Comparison of ENCODE assay signal across 16 cellular contexts in the genomic region with DNA sequence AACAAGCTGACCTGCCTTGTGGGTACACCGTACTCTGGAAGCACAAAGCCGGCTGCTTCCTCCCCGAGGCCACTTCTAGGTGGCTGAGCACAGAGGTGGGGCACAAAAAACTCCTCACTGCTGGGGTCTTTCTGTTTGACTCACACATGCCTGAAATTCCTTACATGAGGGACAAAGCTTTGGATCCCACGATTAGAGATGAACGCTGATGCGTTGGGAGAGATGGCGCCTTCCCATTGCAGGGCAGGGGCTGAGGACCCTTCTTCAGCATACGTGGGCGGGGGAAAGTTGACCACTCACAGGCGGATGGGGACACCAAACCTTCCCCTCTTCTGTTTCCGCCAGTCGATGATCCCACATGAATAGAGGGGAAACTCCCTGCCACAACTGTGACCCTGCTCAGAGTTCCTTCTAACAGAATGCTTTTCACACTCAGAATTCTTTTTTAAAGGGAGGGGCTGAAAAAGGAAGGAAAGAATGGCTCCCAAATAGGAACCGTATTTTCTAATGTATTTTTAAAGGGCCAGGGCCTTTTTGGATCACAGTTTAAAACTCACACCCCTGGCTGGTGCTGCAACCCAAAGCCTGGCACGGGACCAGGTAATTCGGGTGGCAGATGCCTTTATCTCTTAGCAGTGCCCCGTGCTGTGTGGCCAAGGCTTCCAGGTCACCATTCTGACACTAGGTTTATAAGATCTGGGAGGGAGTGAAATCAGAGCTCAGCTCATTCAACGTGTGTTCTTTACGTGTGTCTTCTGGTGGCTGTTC.
DNase-seq lines count a peak whose midpoint lies in the region; ATAC-seq and TF ChIP-seq lines count a peak whose summit lies in the region.
"Had no signal": no experiment of that assay in that cellular context is flagged by ENCODE, and none has a peak within 500 bp of the region (broad histone marks: within the 10 kb centered on the region; RNA-seq: fewer than 3 reads in every experiment).

No MANE protein-coding gene starts in this region.

- WGBS in gastroesophageal sphincter (ENCODE audit: low coverage in 1 of 2), 2 donors: 37 to 57% methylated on average over 2 to 13 of the region's 18 CpGs

- TF ChIP-seq CTCF in CD14-positive monocyte (IDR thresholded peaks at IDR 0.05) (no peak), gastroesophageal sphincter (IDR thresholded peaks at IDR 0.05) (no peak)

- H3K27me3 ChIP-seq in HUES6 (ENCODE audit: control insufficient read depth, insufficient read depth, low read length) (no peaks in the 10 kb centered on the region; the same call in 1 of the 2 replicates), gastroesophageal sphincter (no peaks in the 10 kb centered on the region)
- H3K27me3 ChIP-seq in naive thymus-derived CD4-positive, alpha-beta T cell (ENCODE audit: control insufficient read depth in 2 of 2, insufficient read depth in 2 of 2, low read length in 2 of 2): no peaks in the 10 kb centered on the region
- H3K27me3 ChIP-seq: stomach had no signal

- peaks cover 0 to 4% (median 0%) of the 10 kb centered on the region in 7 donors for H3K9me3 Mint-ChIP-seq in CD14-positive monocyte
- H3K9me3 Mint-ChIP-seq in naive thymus-derived CD4-positive, alpha-beta T cell: no peaks in the 10 kb centered on the region
- H3K9me3 Mint-ChIP-seq: activated CD4-positive, alpha-beta T cell treated with anti-CD3 and anti-CD28 coated beads, Interleukin-2, amount 10 ng/mL, durations not matched to agents 24 days and 14 days; activated naive CD4-positive, alpha-beta T cell treated with anti-CD3 and anti-CD28 coated beads, Interleukin-2, amount 10 ng/mL, durations not matched to agents 7 days and 5 days had no signal

- peaks cover 19% of the 10 kb centered on the region for H3K4me1 ChIP-seq in HUES6 (ENCODE audit: control insufficient read depth, insufficient read depth, low read length)
- peaks cover 0 to 19% of the 10 kb centered on the region in 2 donors for H3K4me1 ChIP-seq in naive thymus-derived CD4-positive, alpha-beta T cell (ENCODE audit: control insufficient read depth in 2 of 2, insufficient read depth in 2 of 2, low read length in 2 of 2)
- H3K4me1 ChIP-seq in gastroesophageal sphincter: peaks cover 0 to 20% (median 0%) of the 10 kb centered on the region in 3 donors

- peaks cover 0 to 3% (median 2%) of the 10 kb centered on the region in 3 donors for H3K27me3 Mint-ChIP-seq in CD14-positive monocyte (ENCODE audit: low read depth in 3 of 3)
- no peaks in the 10 kb centered on the region for H3K27me3 Mint-ChIP-seq in naive thymus-derived CD4-positive, alpha-beta T cell
- H3K27me3 Mint-ChIP-seq: activated CD4-positive, alpha-beta T cell treated with anti-CD3 and anti-CD28 coated beads, Interleukin-2, amount 10 ng/mL, durations not matched to agents 24 days and 14 days; activated naive CD4-positive, alpha-beta T cell treated with anti-CD3 and anti-CD28 coated beads, Interleukin-2, amount 10 ng/mL, durations not matched to agents 7 days and 5 days; CD4-positive, CD25-positive, alpha-beta regulatory T cell; naive B cell had no signal

- peak; percentile 78 for DNase-seq in CD14-positive monocyte (ENCODE audit: low spot score)
- DNase-seq in dermis blood vessel endothelial cell: peak; percentile 44
- no peak for DNase-seq in naive thymus-derived CD4-positive, alpha-beta T cell
- no peak for DNase-seq in KBM-7
- DNase-seq: activated CD4-positive, alpha-beta T cell treated with anti-CD3 and anti-CD28 coated beads, Interleukin-2, amount 10 ng/mL, durations not matched to agents 24 days and 14 days; activated naive CD4-positive, alpha-beta T cell treated with anti-CD3 and anti-CD28 coated beads, Interleukin-2, amount 10 ng/mL, durations not matched to agents 7 days and 5 days; CD4-positive, CD25-positive, alpha-beta regulatory T cell; naive B cell; NCI-H1105 treated with DMSO at 0.1 percent for 48 hours; NCI-H748 treated with DMSO at 0.1 percent for 48 hours; stimulated activated CD4-positive, alpha-beta T cell treated with anti-CD3 and anti-CD28 coated beads, Interleukin-15, amount 100 ng/mL, for 24 hours; stomach had no signal

- H3K27ac ChIP-seq in HUES6 (ENCODE audit: low read depth, low read length): 0 out of 2 replicates have a peak overlapping the region, but pooled peaks have one; percentile 26
- no peak overlapping the region for H3K27ac ChIP-seq in naive thymus-derived CD4-positive, alpha-beta T cell (ENCODE audit: low read depth, low read length)
- no peak overlapping the region for H3K27ac ChIP-seq in gastroesophageal sphincter

- in situ Hi-C loops in KBM-7 (cut with MboI; ENCODE audit: low pct_unique_long_range_greater_than_20kb, low sequenced_read_pairs): no loop called here

- TF ChIP-seq POLR2A in gastroesophageal sphincter (IDR thresholded peaks at IDR 0.05): no peak

- TF ChIP-seq EP300 in gastroesophageal sphincter (IDR thresholded peaks at IDR 0.05): no peak

- H3K4me3 Mint-ChIP-seq in CD14-positive monocyte: peak overlapping the region; percentile 59 to 62
- H3K4me3 Mint-ChIP-seq in naive thymus-derived CD4-positive, alpha-beta T cell: peak overlapping the region in 3 of 10 donors; percentile 32 to 41 (median 38)
- H3K4me3 Mint-ChIP-seq: activated CD4-positive, alpha-beta T cell treated with anti-CD3 and anti-CD28 coated beads, Interleukin-2, amount 10 ng/mL, durations not matched to agents 24 days and 14 days; activated naive CD4-positive, alpha-beta T cell treated with anti-CD3 and anti-CD28 coated beads, Interleukin-2, amount 10 ng/mL, durations not matched to agents 7 days and 5 days; CD4-positive, CD25-positive, alpha-beta regulatory T cell had no signal

- peak; percentile 42 for ATAC-seq in naive thymus-derived CD4-positive, alpha-beta T cell
- ATAC-seq in gastroesophageal sphincter: no peak
- no peak for ATAC-seq in GM19452 (IDR thresholded peaks at IDR 0.05; ENCODE audit: unreplicated experiment)
- no peak for ATAC-seq in GM21723 (IDR thresholded peaks at IDR 0.05; ENCODE audit: unreplicated experiment)

- H3K36me3 Mint-ChIP-seq in CD14-positive monocyte: peaks cover 37 to 60% of the 10 kb centered on the region in 2 donors
- peaks cover 0 to 13% (median 5%) of the 10 kb centered on the region in 5 donors for H3K36me3 Mint-ChIP-seq in naive thymus-derived CD4-positive, alpha-beta T cell
- H3K36me3 Mint-ChIP-seq: activated naive CD4-positive, alpha-beta T cell treated with anti-CD3 and anti-CD28 coated beads, Interleukin-2, amount 10 ng/mL, durations not matched to agents 7 days and 5 days; naive B cell had no signal

- CTCF ChIA-PET in naive thymus-derived CD4-positive, alpha-beta T cell (lab: Charles Lee): no interaction called here

- H3K9ac ChIP-seq in HUES6 (ENCODE audit: low read length): peak overlapping the region; percentile 9

- H3K9me3 ChIP-seq in HUES6 (ENCODE audit: control insufficient read depth, insufficient read depth, low read depth, low read length) (peaks cover 14% of the 10 kb centered on the region), gastroesophageal sphincter (no peaks in the 10 kb centered on the region)
- no peaks in the 10 kb centered on the region for H3K9me3 ChIP-seq in naive thymus-derived CD4-positive, alpha-beta T cell (ENCODE audit: control insufficient read depth in 2 of 3, low read length in 3 of 3)
- H3K9me3 ChIP-seq: stomach had no signal

- intact Hi-C loops in CD14-positive monocyte (cut with micrococcal nuclease): no loop called here
- intact Hi-C loops in naive thymus-derived CD4-positive, alpha-beta T cell (cut with micrococcal nuclease): no loop called here

- H3K36me3 ChIP-seq in HUES6 (ENCODE audit: control insufficient read depth, insufficient read depth, low read length) (no peaks in the 10 kb centered on the region), gastroesophageal sphincter (no peaks in the 10 kb centered on the region)
- no peaks in the 10 kb centered on the region for H3K36me3 ChIP-seq in naive thymus-derived CD4-positive, alpha-beta T cell (ENCODE audit: control insufficient read depth in 2 of 3, insufficient read depth in 3 of 3, low read length in 3 of 3)
- H3K36me3 ChIP-seq: stomach had no signal

- H3K4me3 ChIP-seq in HUES6 (ENCODE audit: low read depth, low read length) (no peak overlapping the region), gastroesophageal sphincter (no peak overlapping the region)
- no peak overlapping the region for H3K4me3 ChIP-seq in naive thymus-derived CD4-positive, alpha-beta T cell (ENCODE audit: low read length)
- H3K4me3 ChIP-seq: stomach had no signal

- POLR2A ChIA-PET in naive thymus-derived CD4-positive, alpha-beta T cell (lab: Charles Lee): no interaction called here

- H3K4me1 Mint-ChIP-seq in CD14-positive monocyte: peaks cover 52% of the 10 kb centered on the region
- H3K4me1 Mint-ChIP-seq in naive thymus-derived CD4-positive, alpha-beta T cell: peaks cover 6 to 26% (median 22%) of the 10 kb centered on the region in 7 donors

- H3K27ac Mint-ChIP-seq in CD14-positive monocyte: peak overlapping the region; percentile 79 to 96 (median 87)
- H3K27ac Mint-ChIP-seq in naive thymus-derived CD4-positive, alpha-beta T cell: peak overlapping the region in 1 of 9 donors; percentile 38
- H3K27ac Mint-ChIP-seq: activated CD4-positive, alpha-beta T cell treated with anti-CD3 and anti-CD28 coated beads, Interleukin-2, amount 10 ng/mL, durations not matched to agents 24 days and 14 days; activated naive CD4-positive, alpha-beta T cell treated with anti-CD3 and anti-CD28 coated beads, Interleukin-2, amount 10 ng/mL, durations not matched to agents 7 days and 5 days had no signal

Comparison
In these comparisons a context has a peak if more than half of its experiments do, and no peak if none do; other contexts are left out.
1. DNase-seq: peak in CD14-positive monocyte (single experiment) and dermis blood vessel endothelial cell (single experiment); none in naive thymus-derived CD4-positive, alpha-beta T cell (0 of 9) and KBM-7 (single experiment).